Comparison of ENCODE assay signal across 11 cellular contexts in the genomic region with DNA sequence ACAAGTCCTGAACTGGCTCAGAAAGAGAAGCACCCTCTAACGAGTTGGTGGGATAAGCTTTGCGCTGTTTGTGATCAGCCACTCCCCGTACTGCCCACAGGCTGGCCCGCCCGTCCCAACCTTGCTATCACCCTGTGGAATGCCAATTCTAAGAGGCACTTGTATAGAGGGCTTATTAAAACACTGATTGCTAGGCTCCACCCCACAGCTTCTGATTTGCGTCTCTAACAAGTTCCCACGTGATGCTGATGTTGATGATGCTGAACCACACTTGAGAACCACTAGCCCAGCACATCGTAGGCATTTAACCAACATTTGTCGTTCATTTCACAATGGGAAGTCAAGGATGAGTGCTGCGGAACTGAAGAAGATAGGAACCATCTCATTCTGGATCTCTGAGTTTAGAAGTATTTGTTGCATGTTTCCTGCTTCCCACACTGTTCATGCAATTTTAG. TPM values are rescaled to one million over a fixed set of nuclear protein-coding genes. Genes with fewer than 3 reads are reported as not detected.
DNase-seq lines count a peak whose midpoint lies in the region; ATAC-seq, FAIRE-seq and TF ChIP-seq lines count a peak whose summit lies in the region.
"Had no signal": no experiment of that assay in that cellular context is flagged by ENCODE, and none has a peak within 500 bp of the region (broad histone marks: within the 10 kb centered on the region; RNA-seq: fewer than 3 reads in every experiment).

No MANE protein-coding gene starts in this region.

- DNase-seq in Right ventricle myocardium inferior (ENCODE audit: missing footprints) (no peak), right atrium auricular region (ENCODE audit: low spot score) (no peak), SIG-M5 treated with dmso at 0.1 percent for 504 hours (lab: John Stamatoyannopoulos, UW; ENCODE audit: unreplicated experiment) (peak; percentile 86), right cardiac atrium (peak in 1 of 3 donors; percentile 18), thyroid gland (peak; percentile 94 to 96), NCI-H446 (lab: John Stamatoyannopoulos, UW) (no peak), kidney (no peak)
- DNase-seq: activated T-cell treated with anti-CD3 and anti-CD28 coated beads, Interleukin-2, amount 50 U/mL, for 72 hours; GF-D8 had no signal

- H3K4me3 ChIP-seq in right atrium auricular region (no peak overlapping the region), right cardiac atrium (ENCODE audit: low read length) (no peak overlapping the region), thyroid gland (replicated peaks in 1 of 3) (no peak overlapping the region), kidney (ENCODE audit: low read length in 2 of 2) (no peak overlapping the region)

- H3K27ac ChIP-seq in right atrium auricular region (no peak overlapping the region), right cardiac atrium (ENCODE audit: low read length) (no peak overlapping the region), thyroid gland (peak overlapping the region; percentile 70 to 92 (median 83)), kidney (ENCODE audit: low read depth in 2 of 2, low read length in 2 of 2) (no peak overlapping the region)

- H3K9ac ChIP-seq in kidney (ENCODE audit: low read length in 2 of 2) = no peak overlapping the region

- H3K27me3 ChIP-seq in right atrium auricular region = no peaks in the 10 kb centered on the region
- H3K27me3 ChIP-seq in right cardiac atrium (ENCODE audit: control insufficient read depth, insufficient read depth) = no peaks in the 10 kb centered on the region
- H3K27me3 ChIP-seq in thyroid gland = no peaks in the 10 kb centered on the region

- H3K9me3 ChIP-seq in right atrium auricular region = no peaks in the 10 kb centered on the region
- H3K9me3 ChIP-seq in right cardiac atrium (ENCODE audit: control insufficient read depth, low read length) = no peaks in the 10 kb centered on the region
- no peaks in the 10 kb centered on the region for H3K9me3 ChIP-seq in thyroid gland
- no peaks in the 10 kb centered on the region for H3K9me3 ChIP-seq in kidney (ENCODE audit: control insufficient read depth in 1 of 2, low read length in 2 of 2)

- H3K4me1 ChIP-seq in right atrium auricular region (peaks cover 0 to 29% of the 10 kb centered on the region in 2 donors), right cardiac atrium (ENCODE audit: control insufficient read depth, insufficient read depth, low read length) (peaks cover 1% of the 10 kb centered on the region), thyroid gland (peaks cover 34 to 42% of the 10 kb centered on the region in 2 donors), kidney (ENCODE audit: control insufficient read depth in 1 of 2, insufficient read depth in 1 of 2, low read depth in 1 of 2, low read length in 2 of 2) (peaks cover 0 to 4% of the 10 kb centered on the region in 2 donors)

- ATAC-seq in Right ventricle myocardium inferior (peak; percentile 78), right cardiac atrium (peak; percentile 72), HG02571 (IDR thresholded peaks at IDR 0.05; ENCODE audit: unreplicated experiment) (no peak)

- 51% methylated on average over 10 of the region's 10 CpGs for WGBS in right cardiac atrium
- 20 to 26% methylated on average over 10 of the region's 10 CpGs for WGBS in thyroid gland, 2 donors

- intact Hi-C loops in Right ventricle myocardium inferior (cut with DNase I) = no loop called here
- intact Hi-C loops in right cardiac atrium (cut with DNase I) = no loop called here
- intact Hi-C loops in thyroid gland (cut with DNase I) = no loop called here
- intact Hi-C loops in kidney (cut with DNase I) = no loop called here

- no peaks in the 10 kb centered on the region for H3K36me3 ChIP-seq in right atrium auricular region
- H3K36me3 ChIP-seq in thyroid gland = no peaks in the 10 kb centered on the region
- no peaks in the 10 kb centered on the region for H3K36me3 ChIP-seq in kidney (ENCODE audit: control insufficient read depth in 1 of 2, insufficient read depth in 2 of 2, low read length in 2 of 2)

- FAIRE-seq in kidney (lab: Jason Lieb, UNC) = no peak
- FAIRE-seq: bronchial epithelial cell had no signal

- TF ChIP-seq CTCF in right atrium auricular region (IDR thresholded peaks at IDR 0.05) (no peak), thyroid gland (IDR thresholded peaks at IDR 0.05) (no peak), kidney (IDR thresholded peaks at IDR 0.05; ENCODE audit: borderline replicate concordance, extremely low read depth, insufficient read depth) (no peak)

- peak in 1 of 2 donors; percentile 90 for TF ChIP-seq POLR2A in thyroid gland (IDR thresholded peaks at IDR 0.05)

RNA-seq across cellular contexts. Expression of a gene that starts 12.7 kb away (rescaled TPM):
- 7.3 TPM for total RNA-seq in Right ventricle myocardium inferior
- total RNA-seq in right atrium auricular region = 10 to 100 TPM in 1 of 2 donors, 1 to 10 TPM in 1; 6.4 to 13.5 TPM
- total RNA-seq in right cardiac atrium = 10 to 100 TPM; 10.8 to 14.6 (median 11.6) TPM
- 7.4 TPM for polyA plus RNA-seq in right cardiac atrium
- total RNA-seq in thyroid gland = 10 to 100 TPM; 43.1 to 65.2 (median 52.4) TPM
- 29.4 TPM for total RNA-seq in kidney
- 11.7 TPM for polyA plus RNA-seq in kidney (ENCODE audit: insufficient read depth, low read depth, low replicate concordance)

Comparison
In these comparisons a context has a peak if more than half of its experiments do, and no peak if none do; other contexts are left out.
1. DNase-seq: peak in SIG-M5 treated with dmso at 0.1 percent for 504 hours (single experiment) and thyroid gland (2 of 2); none in Right ventricle myocardium inferior (single experiment), right atrium auricular region (single experiment), NCI-H446 (0 of 2) and kidney (single experiment).
2. H3K27ac ChIP-seq: peak in thyroid gland (3 of 3); none in right atrium auricular region (0 of 2), right cardiac atrium (single experiment) and kidney (0 of 2).